In genomic region chr7:21426958-21427860, GRCh38 we compare ENCODE assay signal across 8 cellular contexts. TPM values are rescaled to one million over a fixed set of nuclear protein-coding genes. Genes with fewer than 3 reads are reported as not detected.
A peak's percentile ranks its signal among the peaks of the same experiment; 100 is the strongest.
DNase-seq lines count a peak whose midpoint lies in the region; ATAC-seq and TF ChIP-seq lines count a peak whose summit lies in the region.

No MANE protein-coding gene starts in this region.

- peaks cover 4% of the 10 kb centered on the region for H3K4me1 ChIP-seq in colonic mucosa

- no peaks in the 10 kb centered on the region for H3K9me3 ChIP-seq in colonic mucosa

- intact Hi-C loops in colonic mucosa (cut with DNase I), result no loop called here

- peak; percentile 92 for DNase-seq in BJ (ENCODE audit: low read depth)
- DNase-seq in GM19240 (ENCODE audit: insufficient read length, low spot score), result peak; percentile 83
- peak; percentile 93 to 96 for DNase-seq in NCI-H524 (lab: John Stamatoyannopoulos, UW)
- peak; percentile 99 for DNase-seq in activated CD4-positive, alpha-beta T cell treated with anti-CD3 and anti-CD28 coated beads for 4 hours
- peak; percentile 99 for DNase-seq in colonic mucosa
- DNase-seq in stimulated activated CD4-positive, alpha-beta T cell treated with anti-CD3 and anti-CD28 coated beads, Interleukin-1b, Interleukin-23, amount 100 ng/mL, for 24 hours (ENCODE audit: low read depth in 4 of 4, low spot score in 1 of 4), result peak; percentile 96 to 99 (median 98)

- peak overlapping the region; percentile 97 for H3K27ac ChIP-seq in colonic mucosa
- peak overlapping the region; percentile 96 for H3K27ac ChIP-seq in layer of hippocampus (ENCODE audit: low read depth, low read length)

- ATAC-seq in HG03457 (IDR thresholded peaks at IDR 0.05; ENCODE audit: unreplicated experiment), result peak; percentile 80

- H3K27me3 ChIP-seq in BJ (ENCODE audit: control insufficient read depth, insufficient read depth, low read length) (no peaks in the 10 kb centered on the region), colonic mucosa (no peaks in the 10 kb centered on the region), layer of hippocampus (ENCODE audit: control insufficient read depth, insufficient read depth, low read length) (no peaks in the 10 kb centered on the region)

- TF ChIP-seq CTCF in BJ (IDR thresholded peaks at IDR 0.05; ENCODE audit: insufficient read depth, low read depth, low read length) (no peak), colonic mucosa (IDR thresholded peaks at IDR 0.05) (no peak)

- H3K9ac ChIP-seq in colonic mucosa (ENCODE audit: low read depth in 2 of 2, low read length in 2 of 2), result peak overlapping the region; percentile 60 to 84

- CTCF ChIA-PET in BJ (lab: Yijun Ruan, JAX), result interaction anchor here (1.1 to 1.4 kb wide), 3 partner anchors 8 to 39 kb away, joined by 3 to 4 read pairs (median 3); no protein-coding TSS in a partner anchor

- H3K36me3 ChIP-seq in BJ (ENCODE audit: control insufficient read depth, insufficient read depth, low read length) (no peaks in the 10 kb centered on the region; the same call in 1 of the 2 replicates), colonic mucosa (no peaks in the 10 kb centered on the region)

- POLR2A ChIA-PET in BJ (lab: Charles Lee), result interaction anchor here (0.6 to 0.8 kb wide), 4 partner anchors 105 to 1800 kb away, joined by 3 to 9 read pairs (median 8); no protein-coding TSS in a partner anchor

- peak overlapping the region; percentile 88 for H3K4me3 ChIP-seq in BJ (ENCODE audit: low read depth, low read length)
- H3K4me3 ChIP-seq in colonic mucosa, result peak overlapping the region; percentile 81

RNA-seq across cellular contexts. Expression of gene SP4, which starts 0.7 kb away (rescaled TPM):
- 1.7 and 2.5 TPM in 2 replicates for polyA plus RNA-seq in BJ (2011; rRNA removed)
- polyA minus RNA-seq in BJ (2011; rRNA and poly(A)+ RNA removed), result 3.5 and 6.9 TPM in 2 replicates
- 1 to 10 TPM; 2.6 to 3.9 TPM for total RNA-seq in colonic mucosa

Comparison
In these comparisons a context has a peak if more than half of its experiments do, and no peak if none do; other contexts are left out.
1. Peak in every context shown above with its lines: DNase-seq, ATAC-seq, H3K4me3 ChIP-seq and H3K27ac ChIP-seq.